Comparison of ENCODE assay signal across 24 cellular contexts in the genomic region with DNA sequence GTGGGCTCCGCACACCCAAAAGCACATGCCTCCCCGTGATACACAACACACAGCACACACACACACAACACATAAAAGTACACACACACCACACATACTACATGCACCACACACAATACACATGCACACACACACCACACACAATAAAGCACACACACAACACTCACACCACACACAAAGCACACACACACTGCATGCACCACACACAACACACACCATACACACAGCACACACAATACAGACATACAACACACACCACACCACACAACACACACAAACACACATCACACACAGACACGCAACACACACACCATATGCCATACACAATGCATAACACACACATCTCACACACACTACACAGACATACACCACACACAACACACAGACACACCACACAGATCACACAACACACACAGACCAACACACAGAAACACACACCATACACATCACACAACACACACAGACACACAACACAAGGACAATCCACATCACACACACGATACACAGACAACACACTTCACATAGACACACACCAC. TPM values are rescaled to one million over a fixed set of nuclear protein-coding genes. Genes with fewer than 3 reads are reported as not detected.
"Had no signal": no experiment of that assay in that cellular context is flagged by ENCODE, and none has a peak within 500 bp of the region (broad histone marks: within the 10 kb centered on the region; RNA-seq: fewer than 3 reads in every experiment).

No MANE protein-coding gene starts in this region.

- DNase-seq: activated naive CD4-positive, alpha-beta T cell; activated naive CD8-positive, alpha-beta T cell treated with anti-CD3 and anti-CD28 coated beads for 36 hours; activated T-cell treated with anti-CD3 and anti-CD28 coated beads, Interleukin-2, amount 50 U/mL, for 1 hour; effector memory CD4-positive, alpha-beta T cell; gastrocnemius medialis; hippocampal formation; occipital lobe; sigmoid colon; stimulated activated CD4-positive, alpha-beta T cell treated with anti-CD3 and anti-CD28 coated beads, Interleukin-15, amount 100 ng/mL, for 24 hours; stomach; transverse colon; uterus; WERI-Rb-1 had no signal

- H3K36me3 ChIP-seq: gastrocnemius medialis, sigmoid colon, stomach, suprapubic skin, transverse colon, uterus, WERI-Rb-1 had no signal

- H3K9me3 ChIP-seq: gastrocnemius medialis, sigmoid colon, stomach, suprapubic skin, transverse colon, uterus had no signal

- H3K27ac ChIP-seq: gastrocnemius medialis, sigmoid colon, stomach, suprapubic skin, transverse colon, uterus, WERI-Rb-1 had no signal

- FAIRE-seq: astrocyte, colon, islet of Langerhans had no signal

- H3K27me3 ChIP-seq: uterus had no signal

- H3K4me2 ChIP-seq: smooth muscle cell had no signal

- H3K4me1 ChIP-seq: gastrocnemius medialis, sigmoid colon, uterus had no signal

- H3K4me3 ChIP-seq: gastrocnemius medialis, sigmoid colon, smooth muscle cell, stomach, suprapubic skin, transverse colon, uterus had no signal

- ATAC-seq: esophagus mucosa; gastrocnemius medialis; stimulated activated memory B cell treated with anti-CD40 and anti-IgM and Interleukin-4, amounts not matched to agents 10 μg/mL and 1 μg/mL and 100 μg/mL, for 72 hours had no signal

RNA-seq across cellular contexts. Expression of gene CCDC187, which starts 3.4 kb away (rescaled TPM):
- total RNA-seq: activated naive CD8-positive, alpha-beta T cell treated with anti-CD3 and anti-CD28 coated beads for 36 hours; dermis microvascular lymphatic vessel endothelial cell; esophagus mucosa; gastrocnemius medialis; sigmoid colon; smooth muscle cell; T-helper 2 cell treated with Interferon-gamma antibody and Interleukin-4, amounts not matched to agents 100 ng/mL and 5 ng/mL, for 36 hours had no signal
- polyA plus RNA-seq: liver, neural cell had no signal
